ENCODE assay signal across 8 cellular contexts in genomic region chr11:63837719-63838118, GRCh38. TPM values are rescaled to one million over a fixed set of nuclear protein-coding genes. Genes with fewer than 3 reads are reported as not detected.
A peak's percentile ranks its signal among the peaks of the same experiment; 100 is the strongest.
DNase-seq lines count a peak whose midpoint lies in the region; ATAC-seq and TF ChIP-seq lines count a peak whose summit lies in the region.

No MANE protein-coding gene starts in this region.

- H3K4me1 ChIP-seq in upper lobe of right lung, result peaks cover 35% of the 10 kb centered on the region

- DNase-seq in activated naive CD4-positive, alpha-beta T cell treated with anti-CD3 and anti-CD28 coated beads, Interleukin-2, amount 50 U/mL, for 16 hours, result no peak
- DNase-seq in activated T-helper 2 cell treated with anti-CD3 and anti-CD28 coated beads, Interferon-gamma antibody, Interleukin-2, Interleukin-4, amounts not matched to agents 10 μg/mL and 5 μg/mL and 100 μg/mL, durations not matched to agents 14 hours and 24 hours and 36 hours (ENCODE audit: low spot score), result no peak
- peak; percentile 26 to 73 for DNase-seq in lung microvascular endothelial cell (ENCODE audit: low read depth in 2 of 2)
- no peak for DNase-seq in upper lobe of right lung
- no peak for DNase-seq in GM13977 (ENCODE audit: low spot score)
- DNase-seq in NCI-H1694 (lab: John Stamatoyannopoulos, UW), result no peak

- ATAC-seq in upper lobe of right lung (peak; percentile 27), HG03457 (IDR thresholded peaks at IDR 0.05; ENCODE audit: unreplicated experiment) (no peak)

- peak overlapping the region; percentile 81 for H3K27ac ChIP-seq in upper lobe of right lung

- H3K4me3 Mint-ChIP-seq in activated naive CD4-positive, alpha-beta T cell treated with anti-CD3 and anti-CD28 coated beads, Interleukin-2, amount 50 U/mL, for 24 hours, result peak overlapping the region; percentile 86
- H3K4me3 Mint-ChIP-seq in activated T-helper 2 cell treated with anti-CD3 and anti-CD28 coated beads, Interferon-gamma antibody, Interleukin-2, Interleukin-4, amounts not matched to agents 10 μg/mL and 5 μg/mL and 100 μg/mL, durations not matched to agents 14 hours and 24 hours and 36 hours (ENCODE audit: low read depth), result peak overlapping the region; percentile 78

- intact Hi-C loops in activated T-helper 2 cell treated with anti-CD3 and anti-CD28 coated beads, Interferon-gamma antibody, Interleukin-2, Interleukin-4, amounts not matched to agents 10 μg/mL and 5 μg/mL and 100 μg/mL, durations not matched to agents 14 hours and 24 hours and 36 hours (cut with micrococcal nuclease), result loop anchor here (1.0 to 10.0 kb wide), 8 partner anchors 29 to 311 kb away; partner anchors contain the start of genes COX8A and ZFTA
- intact Hi-C loops in upper lobe of right lung (cut with DNase I), result loop anchor here (5.0 to 10.0 kb wide), 2 partner anchors 110 to 317 kb away; no protein-coding TSS in a partner anchor

- no peaks in the 10 kb centered on the region for H3K27me3 Mint-ChIP-seq in activated naive CD4-positive, alpha-beta T cell treated with anti-CD3 and anti-CD28 coated beads, Interleukin-2, amount 50 U/mL, for 24 hours
- no peaks in the 10 kb centered on the region for H3K27me3 Mint-ChIP-seq in activated T-helper 2 cell treated with anti-CD3 and anti-CD28 coated beads, Interferon-gamma antibody, Interleukin-2, Interleukin-4, amounts not matched to agents 10 μg/mL and 5 μg/mL and 100 μg/mL, durations not matched to agents 14 hours and 24 hours and 36 hours (ENCODE audit: low read depth)

- TF ChIP-seq CTCF in upper lobe of right lung (IDR thresholded peaks at IDR 0.05) (no peak), GM13977 (IDR thresholded peaks at IDR 0.05; ENCODE audit: extremely low read depth, insufficient read depth, missing control alignments) (no peak)

- peaks cover 2% of the 10 kb centered on the region for H3K36me3 Mint-ChIP-seq in activated naive CD4-positive, alpha-beta T cell treated with anti-CD3 and anti-CD28 coated beads, Interleukin-2, amount 50 U/mL, for 24 hours
- peaks cover 30% of the 10 kb centered on the region for H3K36me3 Mint-ChIP-seq in activated T-helper 2 cell treated with anti-CD3 and anti-CD28 coated beads, Interferon-gamma antibody, Interleukin-2, Interleukin-4, amounts not matched to agents 10 μg/mL and 5 μg/mL and 100 μg/mL, durations not matched to agents 14 hours and 24 hours and 36 hours (ENCODE audit: low read depth)

- no peaks in the 10 kb centered on the region for H3K9me3 Mint-ChIP-seq in activated naive CD4-positive, alpha-beta T cell treated with anti-CD3 and anti-CD28 coated beads, Interleukin-2, amount 50 U/mL, for 24 hours
- no peaks in the 10 kb centered on the region for H3K9me3 Mint-ChIP-seq in activated T-helper 2 cell treated with anti-CD3 and anti-CD28 coated beads, Interferon-gamma antibody, Interleukin-2, Interleukin-4, amounts not matched to agents 10 μg/mL and 5 μg/mL and 100 μg/mL, durations not matched to agents 14 hours and 24 hours and 36 hours

- H3K27me3 ChIP-seq in upper lobe of right lung, result no peaks in the 10 kb centered on the region

- H3K4me3 ChIP-seq in upper lobe of right lung, result peak overlapping the region; percentile 68

- H3K27ac Mint-ChIP-seq in activated naive CD4-positive, alpha-beta T cell treated with anti-CD3 and anti-CD28 coated beads, Interleukin-2, amount 50 U/mL, for 24 hours, result no peak overlapping the region
- H3K27ac Mint-ChIP-seq in activated T-helper 2 cell treated with anti-CD3 and anti-CD28 coated beads, Interferon-gamma antibody, Interleukin-2, Interleukin-4, amounts not matched to agents 10 μg/mL and 5 μg/mL and 100 μg/mL, durations not matched to agents 14 hours and 24 hours and 36 hours, result peak overlapping the region; percentile 78

- no peaks in the 10 kb centered on the region for H3K9me3 ChIP-seq in upper lobe of right lung

- peaks cover 47% of the 10 kb centered on the region for H3K4me1 Mint-ChIP-seq in activated naive CD4-positive, alpha-beta T cell treated with anti-CD3 and anti-CD28 coated beads, Interleukin-2, amount 50 U/mL, for 24 hours
- peaks cover 39% of the 10 kb centered on the region for H3K4me1 Mint-ChIP-seq in activated T-helper 2 cell treated with anti-CD3 and anti-CD28 coated beads, Interferon-gamma antibody, Interleukin-2, Interleukin-4, amounts not matched to agents 10 μg/mL and 5 μg/mL and 100 μg/mL, durations not matched to agents 14 hours and 24 hours and 36 hours (ENCODE audit: low read depth)

- in situ Hi-C loops in GM13977 (cut with MboI; ENCODE audit: low pct_unique_long_range_greater_than_20kb, low sequenced_read_pairs, unreplicated experiment), result loop anchor here (10.0 kb wide), 1 partner anchor 107 kb away; no protein-coding TSS in a partner anchor

- H3K36me3 ChIP-seq in upper lobe of right lung, result peaks cover 12% of the 10 kb centered on the region

RNA-seq across cellular contexts. Expression of gene MARK2, which starts 1.2 kb away (rescaled TPM):
- total RNA-seq in activated T-helper 2 cell treated with anti-CD3 and anti-CD28 coated beads, Interferon-gamma antibody, Interleukin-2, Interleukin-4, amounts not matched to agents 10 μg/mL and 5 μg/mL and 100 μg/mL, durations not matched to agents 14 hours and 24 hours and 36 hours, result 36.5 and 38.8 TPM in 2 replicates
- total RNA-seq in lung microvascular endothelial cell (6.8 and 9.9 TPM in 2 replicates), upper lobe of right lung (40.7 TPM)

RNA-seq across cellular contexts. Expression of gene SPINDOC, which starts 24.5 kb away (rescaled TPM):
- 67.0 and 69.2 TPM in 2 replicates for total RNA-seq in activated T-helper 2 cell treated with anti-CD3 and anti-CD28 coated beads, Interferon-gamma antibody, Interleukin-2, Interleukin-4, amounts not matched to agents 10 μg/mL and 5 μg/mL and 100 μg/mL, durations not matched to agents 14 hours and 24 hours and 36 hours
- total RNA-seq in lung microvascular endothelial cell (8.1 and 8.9 TPM in 2 replicates), upper lobe of right lung (20.3 TPM)

Comparison
In these comparisons a context has a peak if more than half of its experiments do, and no peak if none do; other contexts are left out.
1. DNase-seq: peak in lung microvascular endothelial cell (2 of 2); none in activated naive CD4-positive, alpha-beta T cell treated with anti-CD3 and anti-CD28 coated beads, Interleukin-2, amount 50 U/mL, for 16 hours (single experiment), activated T-helper 2 cell treated with anti-CD3 and anti-CD28 coated beads, Interferon-gamma antibody, Interleukin-2, Interleukin-4, amounts not matched to agents 10 μg/mL and 5 μg/mL and 100 μg/mL, durations not matched to agents 14 hours and 24 hours and 36 hours (single experiment), upper lobe of right lung (single experiment), GM13977 (single experiment) and NCI-H1694 (single experiment).